Comparison of ENCODE assay signal across 22 cellular contexts in the genomic region with DNA sequence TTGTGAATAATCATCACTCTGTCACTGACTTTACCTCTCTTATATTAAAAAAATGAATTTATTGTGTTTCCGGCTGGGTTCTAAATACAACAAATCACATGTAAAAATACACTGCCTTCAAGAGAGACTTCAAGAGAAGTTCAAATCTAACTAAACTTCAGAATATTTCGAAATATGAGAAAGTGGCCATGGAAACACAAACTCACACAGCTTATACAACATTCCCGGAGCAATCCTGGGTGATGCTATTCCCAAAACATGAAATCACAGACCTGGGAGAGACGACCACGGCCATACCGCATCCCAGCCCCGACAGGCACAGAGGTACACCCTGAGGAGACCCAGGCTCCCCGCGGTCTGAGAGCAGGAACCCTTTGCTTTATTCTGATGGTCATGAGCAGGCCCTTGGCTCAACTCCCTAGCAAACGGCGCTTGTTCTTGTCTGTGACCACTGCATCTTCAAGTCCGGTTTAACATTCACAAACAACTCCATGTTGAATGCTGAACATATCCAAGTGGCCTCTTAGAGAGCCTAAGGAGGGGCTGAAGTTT.
DNase-seq lines count a peak whose midpoint lies in the region; ATAC-seq and TF ChIP-seq lines count a peak whose summit lies in the region.
"Had no signal": no experiment of that assay in that cellular context is flagged by ENCODE, and none has a peak within 500 bp of the region (broad histone marks: within the 10 kb centered on the region; RNA-seq: fewer than 3 reads in every experiment).

No MANE protein-coding gene starts in this region.

- no peak overlapping the region for H2BK120ac ChIP-seq in neuronal stem cell (ENCODE audit: low read depth, low read length)

- H3K79me2 ChIP-seq in OCI-LY1 (ENCODE audit: insufficient read depth, low read length), result no peaks in the 10 kb centered on the region

- H3K4me3 ChIP-seq in OCI-LY1 (ENCODE audit: low read depth, low read length, poor library complexity, severe bottlenecking) (no peak overlapping the region), neuronal stem cell (ENCODE audit: low read length in 2 of 2) (no peak overlapping the region)
- H3K4me3 ChIP-seq: GM12878 had no signal

- no peak for TF ChIP-seq CTCF in OCI-LY1 (IDR thresholded peaks at IDR 0.05; ENCODE audit: low read length)
- TF ChIP-seq CTCF in nephron progenitor cell (IDR thresholded peaks at IDR 0.05), result no peak

- H2BK15ac ChIP-seq in neuronal stem cell (ENCODE audit: low read length), result no peak overlapping the region

- no peak overlapping the region for H2AK5ac ChIP-seq in neuronal stem cell (ENCODE audit: low read depth, low read length)

- no peaks in the 10 kb centered on the region for H3F3A ChIP-seq in OCI-LY1 (ENCODE audit: insufficient read depth, low read length)

- H2AFZ ChIP-seq in OCI-LY1 (ENCODE audit: low read length) (no peak overlapping the region), neuronal stem cell (ENCODE audit: low read length) (no peak overlapping the region)

- no peak overlapping the region for H3K23ac ChIP-seq in neuronal stem cell (ENCODE audit: low read depth, low read length, poor library complexity)

- H3K4me1 ChIP-seq in OCI-LY1 (ENCODE audit: insufficient read depth, low read length, severe bottlenecking) (peaks cover 51% of the 10 kb centered on the region), neuronal stem cell (ENCODE audit: control insufficient read depth in 2 of 2, insufficient read depth in 1 of 2, low read depth in 1 of 2, low read length in 2 of 2) (no peaks in the 10 kb centered on the region)

- H2BK12ac ChIP-seq in neuronal stem cell (ENCODE audit: low read length), result no peak overlapping the region

- H3K27ac Mint-ChIP-seq in nephron progenitor cell, result peak overlapping the region; percentile 98
- H3K27ac Mint-ChIP-seq: CD4-positive, CD25-positive, alpha-beta regulatory T cell; HFFc6 had no signal

- no peaks in the 10 kb centered on the region for H3K9me3 ChIP-seq in OCI-LY1 (ENCODE audit: low read length)
- no peaks in the 10 kb centered on the region for H3K9me3 ChIP-seq in neuronal stem cell (replicated peaks in 1 of 2; ENCODE audit: control insufficient read depth in 2 of 2, insufficient read depth in 1 of 2, low read depth in 1 of 2, low read length in 2 of 2)
- H3K9me3 ChIP-seq: BE2C had no signal

- peaks cover 96% of the 10 kb centered on the region for H3K4me1 Mint-ChIP-seq in nephron progenitor cell
- H3K4me1 Mint-ChIP-seq: CD4-positive, CD25-positive, alpha-beta regulatory T cell; CD8-positive, alpha-beta memory T cell had no signal

- H3K36me3 Mint-ChIP-seq in nephron progenitor cell (ENCODE audit: low read depth), result peaks cover 42% of the 10 kb centered on the region
- H3K36me3 Mint-ChIP-seq: CD8-positive, alpha-beta memory T cell had no signal

- H3K9ac ChIP-seq in OCI-LY1 (ENCODE audit: low read length) (no peak overlapping the region), neuronal stem cell (ENCODE audit: low read depth, low read length, poor library complexity) (no peak overlapping the region)

- H2BK5ac ChIP-seq in neuronal stem cell (ENCODE audit: low read length), result no peak overlapping the region

- no peaks in the 10 kb centered on the region for H4K20me1 ChIP-seq in OCI-LY1 (ENCODE audit: insufficient read depth, low read length)

- H3K79me1 ChIP-seq in neuronal stem cell (ENCODE audit: low read depth, low read length), result no peaks in the 10 kb centered on the region

- H3K36me3 ChIP-seq in OCI-LY1 (ENCODE audit: insufficient read depth, low read length) (peaks cover 64% of the 10 kb centered on the region), neuronal stem cell (replicated peaks in 1 of 2; ENCODE audit: control insufficient read depth in 2 of 2, insufficient read depth in 2 of 2, low read length in 2 of 2) (no peaks in the 10 kb centered on the region)
- H3K36me3 ChIP-seq: BE2C had no signal

- DNase-seq in ecto neural progenitor cell (ENCODE audit: low spot score) (peak; percentile 32), nephron progenitor cell (no peak), neuronal stem cell (ENCODE audit: low spot score) (no peak)
- no peak for DNase-seq in stimulated activated CD4-positive, alpha-beta T cell treated with anti-CD3 and anti-CD28 coated beads, Interleukin-12 subunit alpha, Interleukin-12 subunit beta, amount 100 ng/mL, for 4 hours
- DNase-seq: ACHN; BE2C; C1 segment of cervical spinal cord; CD4-positive, CD25-positive, alpha-beta regulatory T cell; CD8-positive, alpha-beta memory T cell; COR-L47; DMS 273 treated with DMSO at 0.1 percent for 48 hours; DMS53; DND-41; EL; GOT3; H7; HFFc6 had no signal

- H3K4me2 ChIP-seq in OCI-LY1 (ENCODE audit: low read length) (no peak overlapping the region; the same call in 1 of the 2 replicates), neuronal stem cell (ENCODE audit: insufficient read depth, low read length, poor library complexity, severe bottlenecking) (no peak overlapping the region)

- H4K91ac ChIP-seq in neuronal stem cell (ENCODE audit: low read depth, low read length, poor library complexity), result no peak overlapping the region

- no peak for TF ChIP-seq POLR2A in GM18505 (IDR thresholded peaks at IDR 0.05; ENCODE audit: borderline replicate concordance, extremely low read depth, insufficient read depth, insufficient read length)

- H3K27me3 ChIP-seq in OCI-LY1 (ENCODE audit: insufficient read depth, low read length) (no peaks in the 10 kb centered on the region), neuronal stem cell (ENCODE audit: control insufficient read depth in 3 of 3, insufficient read depth in 3 of 3, low read depth in 1 of 3, low read length in 3 of 3) (no peaks in the 10 kb centered on the region)
- H3K27me3 ChIP-seq: BE2C had no signal

- H3K9me3 Mint-ChIP-seq in nephron progenitor cell, result no peaks in the 10 kb centered on the region
- H3K9me3 Mint-ChIP-seq: CD8-positive, alpha-beta memory T cell; HFFc6; IgD-negative memory B cell had no signal

- no peak overlapping the region for H3K18ac ChIP-seq in neuronal stem cell (ENCODE audit: low read length)

- no CpG with 5 or more reads among the region's 12 CpGs for WGBS in neuronal stem cell (ENCODE audit: extremely low coverage in 2 of 2, insufficient read length in 2 of 2, insufficient replicate concordance in 1 of 2), 2 donors

- no peaks in the 10 kb centered on the region for H3K9me2 ChIP-seq in OCI-LY1 (ENCODE audit: low read depth, low read length)

- peak overlapping the region; percentile 61 for H3K27ac ChIP-seq in OCI-LY1 (ENCODE audit: low read depth, low read length, poor library complexity, severe bottlenecking)
- no peak overlapping the region for H3K27ac ChIP-seq in neuronal stem cell (replicated peaks; ENCODE audit: low read length)

- H3K27me3 Mint-ChIP-seq in nephron progenitor cell (ENCODE audit: low read depth, poor library complexity), result no peaks in the 10 kb centered on the region
- H3K27me3 Mint-ChIP-seq: CD4-positive, CD25-positive, alpha-beta regulatory T cell; IgD-negative memory B cell had no signal

- no peak overlapping the region for H3K4ac ChIP-seq in neuronal stem cell (ENCODE audit: low read length)

- no peak overlapping the region for H4K8ac ChIP-seq in neuronal stem cell (ENCODE audit: low read depth, low read length)

- no peak overlapping the region for H3K14ac ChIP-seq in neuronal stem cell (ENCODE audit: low read length)

- ATAC-seq in GM18505 (IDR thresholded peaks at IDR 0.05; ENCODE audit: unreplicated experiment), result no peak
- ATAC-seq: GM12878, HCT116 had no signal

- no peak overlapping the region for H3K4me3 Mint-ChIP-seq in nephron progenitor cell
- H3K4me3 Mint-ChIP-seq: CD4-positive, CD25-positive, alpha-beta regulatory T cell; HFFc6 had no signal
